8 cellular contexts compared by ENCODE assay signal in genomic region chr2:219543596-219544358, GRCh38. TPM values are rescaled to one million over a fixed set of nuclear protein-coding genes. Genes with fewer than 3 reads are reported as not detected.
A peak's percentile ranks its signal among the peaks of the same experiment; 100 is the strongest.
DNase-seq lines count a peak whose midpoint lies in the region; ATAC-seq and TF ChIP-seq lines count a peak whose summit lies in the region.

Gene CHPF (minus strand): TSS chr2:219543809. CDS start chr2:219543538, 271 bp downstream.
Gene TMEM198 (plus strand): TSS chr2:219544028. CDS start chr2:219544728, 700 bp downstream.

- H3K27me3 Mint-ChIP-seq in activated CD4-positive, alpha-beta memory T cell treated with anti-CD3 and anti-CD28 coated beads for 36 hours = peaks cover 5% of the 10 kb centered on the region

- no peaks in the 10 kb centered on the region for H3K27me3 ChIP-seq in liver (ENCODE audit: control insufficient read depth in 4 of 4, insufficient read depth in 4 of 4, low read length in 3 of 4)

- peaks cover 14 to 25% (median 19%) of the 10 kb centered on the region in 4 donors for H3K4me1 ChIP-seq in liver (ENCODE audit: control insufficient read depth in 4 of 4, insufficient read depth in 4 of 4, low read length in 3 of 4)

- peak within 1 kb of the TSS; percentile 61 to 84 for H3K27ac ChIP-seq in liver (ENCODE audit: low read depth in 1 of 2, low read length in 2 of 2)

- peak within 1 kb of the TSS; percentile 92 for H3K4me3 Mint-ChIP-seq in activated CD4-positive, alpha-beta memory T cell treated with anti-CD3 and anti-CD28 coated beads for 36 hours

- H3K36me3 ChIP-seq in liver (ENCODE audit: control insufficient read depth in 4 of 4, insufficient read depth in 3 of 4, low read depth in 1 of 4, low read length in 3 of 4) = peaks cover 4 to 24% (median 11%) of the 10 kb centered on the region in 4 donors

- under 1% methylated on average over 75 of the region's 75 CpGs for whole genome bisulfite sequencing in liver

- no peak for TF ChIP-seq CTCF in liver (IDR thresholded peaks at IDR 0.05; ENCODE audit: low read depth, low read length, missing input control)

- H3K9me3 ChIP-seq in liver (ENCODE audit: control insufficient read depth in 4 of 4, low read length in 3 of 4) = no peaks in the 10 kb centered on the region

- intact Hi-C loops in activated CD4-positive, alpha-beta memory T cell treated with anti-CD3 and anti-CD28 coated beads for 36 hours (cut with micrococcal nuclease) = loop anchor here (1.0 to 10.0 kb wide), 5 partner anchors 9 to 369 kb away; partner anchors contain the start of genes CNPPD1, GMPPA, RETREG2 and SLC23A3

- ATAC-seq in GM19438 (IDR thresholded peaks at IDR 0.05; ENCODE audit: low read depth, unreplicated experiment) (peak; percentile 66), HG03571 (IDR thresholded peaks at IDR 0.05; ENCODE audit: unreplicated experiment) (peak; percentile 77)

- peak within 1 kb of the TSS; percentile 33 to 87 (median 71) for H3K4me3 ChIP-seq in liver (ENCODE audit: low read depth in 1 of 3, low read length in 3 of 3)

- TF ChIP-seq RAD21 in liver (IDR thresholded peaks at IDR 0.05) = no peak

- peaks cover 17% of the 10 kb centered on the region for H3K36me3 Mint-ChIP-seq in activated CD4-positive, alpha-beta memory T cell treated with anti-CD3 and anti-CD28 coated beads for 36 hours

- H3K4me1 Mint-ChIP-seq in activated CD4-positive, alpha-beta memory T cell treated with anti-CD3 and anti-CD28 coated beads for 36 hours (ENCODE audit: low read depth) = peaks cover 22% of the 10 kb centered on the region

- POLR2A ChIA-PET in activated CD4-positive, alpha-beta memory T cell treated with anti-CD3 and anti-CD28 coated beads for 36 hours (lab: Charles Lee) = interaction anchor here (0.6 to 1.4 kb wide), 6 partner anchors 8 to 156 kb away, joined by 3 to 8 read pairs (median 4); partner anchors contain the start of genes DNPEP and STK11IP

- DNase-seq in CD1c-positive myeloid dendritic cell (ENCODE audit: extremely low spot score) = peak; percentile 95
- peak; percentile 100 for DNase-seq in NCI-H82 (lab: John Stamatoyannopoulos, UW)
- DNase-seq in activated CD4-positive, alpha-beta memory T cell treated with anti-CD3 and anti-CD28 coated beads for 36 hours = peak; percentile 98
- DNase-seq in dermis microvascular lymphatic vessel endothelial cell (ENCODE audit: low read depth in 2 of 2) = peak; percentile 75 to 91
- DNase-seq in stimulated activated CD4-positive, alpha-beta T cell treated with anti-CD3 and anti-CD28 coated beads, Interleukin-4, amount 100 ng/mL, for 1 hour = peak; percentile 92

- CTCF ChIA-PET in activated CD4-positive, alpha-beta memory T cell treated with anti-CD3 and anti-CD28 coated beads for 36 hours (lab: Charles Lee) = interaction anchor here (0.9 to 6.6 kb wide), 11 partner anchors 9 to 145 kb away, joined by 3 to 73 read pairs (median 5); partner anchors contain the start of genes GMPPA and STK11IP

- no peaks in the 10 kb centered on the region for H3K9me3 Mint-ChIP-seq in activated CD4-positive, alpha-beta memory T cell treated with anti-CD3 and anti-CD28 coated beads for 36 hours

- peak within 1 kb of the TSS; percentile 65 for H3K27ac Mint-ChIP-seq in activated CD4-positive, alpha-beta memory T cell treated with anti-CD3 and anti-CD28 coated beads for 36 hours

- peak within 1 kb of the TSS; percentile 56 to 69 for H3K9ac ChIP-seq in liver (ENCODE audit: low read depth in 1 of 2, low read length in 2 of 2)

TF ChIP-seq in liver, 16 proteins besides CTCF, POLR2A, EP300 and RAD21:
- TF ChIP-seq GABPA (IDR thresholded peaks at IDR 0.05 in 1 of 2, conservative IDR thresholded peaks at IDR 0.05 in 1 of 2) = peak; percentile 74 to 91
- TF ChIP-seq JUND (IDR thresholded peaks at IDR 0.05) = peak in 1 of 2 donors; percentile 69
- TF ChIP-seq HNF4A (conservative IDR thresholded peaks at IDR 0.05) = peak; percentile 24 to 27
- TF ChIP-seq MAX (IDR thresholded peaks at IDR 0.05) = no peak
- TF ChIP-seq ZBTB33 (IDR thresholded peaks at IDR 0.05) = no peak
- peak; percentile 67 to 78 for TF ChIP-seq EGR1 (IDR thresholded peaks at IDR 0.05; ENCODE audit: low read depth in 2 of 2)
- TF ChIP-seq FOXA1 (IDR thresholded peaks at IDR 0.05) = peak; percentile 65
- TF ChIP-seq RXRA (IDR thresholded peaks at IDR 0.05) = peak; percentile 32 to 44
- peak; percentile 33 for TF ChIP-seq YY1 (IDR thresholded peaks at IDR 0.05)
- TF ChIP-seq SP1 (IDR thresholded peaks at IDR 0.05) = peak; percentile 73
- TF ChIP-seq REST (IDR thresholded peaks at IDR 0.05) = peak; percentile 99
- TF ChIP-seq TAF1 (conservative IDR thresholded peaks at IDR 0.05) = no peak
- TF ChIP-seq HNF4G (IDR thresholded peaks at IDR 0.05) = no peak
- peak; percentile 89 for TF ChIP-seq NR2F2 (IDR thresholded peaks at IDR 0.05)
- TF ChIP-seq ATF3 (IDR thresholded peaks at IDR 0.05) = no peak
- no peak for TF ChIP-seq FOXA2 (IDR thresholded peaks at IDR 0.05)

RNA-seq across cellular contexts. Expression of gene CHPF, which starts in this region (rescaled TPM):
- total RNA-seq in activated CD4-positive, alpha-beta memory T cell treated with anti-CD3 and anti-CD28 coated beads for 36 hours = 10 to 100 TPM; 19.9 to 21.0 TPM
- total RNA-seq in dermis microvascular lymphatic vessel endothelial cell (0.26 and 0.89 TPM in 2 replicates), liver (10 to 100 TPM; 26.5 to 85.2 TPM)
- 100 to 1,000 TPM in 1 of 2 donors, 10 to 100 TPM in 1; 31.1 to 135 TPM for polyA plus RNA-seq in liver

RNA-seq across cellular contexts. Expression of gene TMEM198, which starts in this region (rescaled TPM):
- 1 to 10 TPM; 2.6 to 4.4 TPM for total RNA-seq in activated CD4-positive, alpha-beta memory T cell treated with anti-CD3 and anti-CD28 coated beads for 36 hours
- total RNA-seq in dermis microvascular lymphatic vessel endothelial cell = not detected in 2 replicates
- total RNA-seq in liver = 1 to 10 TPM; 1.1 to 1.8 TPM
- 1 to 10 TPM in 1 of 2 donors, under 1 TPM in 1; 0.74 to 1.9 TPM for polyA plus RNA-seq in liver

Comparison
In these comparisons a context has a peak if more than half of its experiments do, and no peak if none do; other contexts are left out.
1. Peak in every context shown above with its lines: DNase-seq, ATAC-seq, H3K4me3 ChIP-seq and H3K27ac ChIP-seq.
2. RNA of gene CHPF (total RNA-seq): 26.5 to 85.2 TPM in liver and 19.9 to 21.0 TPM in activated CD4-positive, alpha-beta memory T cell treated with anti-CD3 and anti-CD28 coated beads for 36 hours; 0.26 to 0.89 TPM in dermis microvascular lymphatic vessel endothelial cell; every median in the first group is over 10 times any median in the second.
3. Peak in DNase-seq in dermis microvascular lymphatic vessel endothelial cell; RNA of the genes that start here not detected or under 1 TPM.